ENCODE assay signal across 11 cellular contexts in the genomic region with DNA sequence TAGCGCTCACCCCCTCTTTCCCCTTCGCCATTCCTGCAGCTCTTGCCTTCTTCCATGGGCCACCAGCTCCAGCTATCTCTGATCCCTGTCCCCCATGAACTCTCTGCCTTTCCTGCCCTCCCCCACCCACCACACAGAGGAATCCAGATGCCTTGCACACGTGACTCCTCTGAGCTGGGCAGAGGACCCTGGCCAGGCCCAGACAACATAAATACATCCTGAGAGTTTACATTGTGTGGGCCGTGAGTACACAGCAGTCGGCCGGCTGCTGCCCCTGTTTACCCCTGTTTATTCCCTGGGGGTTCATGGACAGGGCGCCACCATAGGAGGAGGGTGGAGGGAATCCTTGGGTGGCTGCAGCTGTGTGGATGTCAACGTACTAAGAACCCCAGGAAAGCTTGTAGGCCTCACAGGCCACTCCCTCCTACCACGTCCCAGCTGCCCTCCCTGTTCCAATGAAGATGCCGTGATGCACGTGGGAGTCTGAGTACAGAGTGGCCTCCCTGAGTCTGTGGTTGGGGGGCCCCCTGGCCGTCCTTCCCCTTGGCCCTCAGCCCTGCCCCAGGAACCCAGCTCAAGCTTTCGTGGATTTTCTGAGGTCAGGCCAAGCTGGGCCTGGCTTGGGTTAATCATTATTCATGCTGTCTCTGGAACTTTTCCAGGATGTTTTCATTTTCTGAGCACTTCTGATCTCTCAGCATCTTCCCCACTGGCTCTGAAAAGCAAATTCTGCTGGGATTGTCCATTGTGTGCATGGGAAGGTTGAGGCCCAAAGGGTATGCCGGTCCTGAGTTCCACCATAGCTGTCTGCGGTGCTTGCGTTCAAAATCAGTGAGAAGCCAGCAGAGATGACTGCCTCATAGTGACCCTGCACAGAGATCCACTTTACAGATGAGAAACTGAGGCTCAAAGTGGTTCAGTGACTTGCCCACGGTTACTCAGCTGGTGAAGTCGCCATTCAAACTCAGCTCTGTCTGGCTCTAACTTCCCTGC.
DNase-seq lines count a peak whose midpoint lies in the region; ATAC-seq, FAIRE-seq and TF ChIP-seq lines count a peak whose summit lies in the region.
"Had no signal": no experiment of that assay in that cellular context is flagged by ENCODE, and none has a peak within 500 bp of the region (broad histone marks: within the 10 kb centered on the region; RNA-seq: fewer than 3 reads in every experiment).

No MANE protein-coding gene starts in this region.

- H3K4me3 Mint-ChIP-seq in chondrocyte (ENCODE audit: unreplicated experiment): no peak overlapping the region
- no peak overlapping the region for H3K4me3 Mint-ChIP-seq in activated CD8-positive, alpha-beta T cell treated with anti-CD3 and anti-CD28 coated beads for 36 hours

- H3K36me3 ChIP-seq in IMR-90 (ENCODE audit: control insufficient read depth, insufficient read depth, low read length): no peaks in the 10 kb centered on the region

- H3K4me3 ChIP-seq in AG10803 (ENCODE audit: low read length): no peak overlapping the region
- no peak overlapping the region for H3K4me3 ChIP-seq in IMR-90 (ENCODE audit: insufficient read depth, low read depth, low read length)

- TF ChIP-seq RAD21 in IMR-90 (IDR thresholded peaks at IDR 0.05; ENCODE audit: low read length): no peak

- H3K14ac ChIP-seq in IMR-90 (replicated peaks; ENCODE audit: low read depth, low read length): peak overlapping the region; percentile 84

- peak overlapping the region; percentile 69; the same call in 2 of the 3 replicates for H2BK15ac ChIP-seq in IMR-90 (ENCODE audit: low read depth, low read length)

- H2AK9ac ChIP-seq in IMR-90 (replicated peaks; ENCODE audit: low read depth, low read length, poor library complexity): peak overlapping the region; percentile 73

- 30% methylated on average over 4 of the region's 18 CpGs; no CpG with 5 or more reads in 1 of the 2 experiments for WGBS in IMR-90 (ENCODE audit: extremely low coverage in 2 of 2, insufficient read length in 1 of 2), 2 experiments

- H3K4me1 Mint-ChIP-seq in chondrocyte (ENCODE audit: low read depth): peaks cover 21% of the 10 kb centered on the region
- peaks cover 6% of the 10 kb centered on the region for H3K4me1 Mint-ChIP-seq in activated CD8-positive, alpha-beta T cell treated with anti-CD3 and anti-CD28 coated beads for 36 hours (ENCODE audit: low read depth)

- H3K23ac ChIP-seq in IMR-90 (ENCODE audit: low read depth, low read length): peak overlapping the region; percentile 73

- H3K27me3 Mint-ChIP-seq in chondrocyte (ENCODE audit: low read depth): no peaks in the 10 kb centered on the region
- no peaks in the 10 kb centered on the region for H3K27me3 Mint-ChIP-seq in activated CD8-positive, alpha-beta T cell treated with anti-CD3 and anti-CD28 coated beads for 36 hours

- H2BK20ac ChIP-seq in IMR-90 (ENCODE audit: low read depth, low read length): peak overlapping the region; percentile 88

- peak overlapping the region; percentile 66 for H3K27ac Mint-ChIP-seq in chondrocyte (ENCODE audit: unreplicated experiment)
- H3K27ac Mint-ChIP-seq in activated CD8-positive, alpha-beta T cell treated with anti-CD3 and anti-CD28 coated beads for 36 hours: no peak overlapping the region

- peak overlapping the region; percentile 77 for H2BK5ac ChIP-seq in IMR-90 (ENCODE audit: low read depth, low read length, poor library complexity, severe bottlenecking)

- BruUV-seq in IMR-90 (replicated peaks; lab: Mats Ljungman, UMichigan): no TSS peak

- FAIRE-seq in GM12891 (lab: Jason Lieb, UNC): no peak

- dilution Hi-C loops in IMR-90 (cut with HindIII; ENCODE audit: low sequenced_read_pairs, unreplicated experiment): no loop called here

- H2BK120ac ChIP-seq in IMR-90 (ENCODE audit: low read depth, low read length): peak overlapping the region; percentile 90

- peaks cover 21% of the 10 kb centered on the region for H3K4me1 ChIP-seq in IMR-90 (ENCODE audit: control insufficient read depth, insufficient read depth, low read length)

- H4K5ac ChIP-seq in IMR-90 (ENCODE audit: low read depth, low read length): peak overlapping the region; percentile 71

- no peaks in the 10 kb centered on the region for H3K79me1 ChIP-seq in IMR-90 (ENCODE audit: low read depth in 1 of 2, low read length in 2 of 2)

- H2AK5ac ChIP-seq in IMR-90 (ENCODE audit: low read depth, low read length): peak overlapping the region; percentile 95

- POLR2A ChIA-PET in IMR-90 (lab: Charles Lee; ENCODE audit: unreplicated experiment): no interaction called here
- POLR2A ChIA-PET in activated CD8-positive, alpha-beta T cell treated with anti-CD3 and anti-CD28 coated beads for 36 hours (lab: Charles Lee): interaction anchor here (0.9 kb wide), 1 partner anchor 38 kb away, joined by 3 read pairs; no protein-coding TSS in a partner anchor

- H3K9me3 ChIP-seq in IMR-90 (ENCODE audit: control insufficient read depth, insufficient read depth, low read length): no peaks in the 10 kb centered on the region

- peak; percentile 85 for ATAC-seq in IMR-90 (ENCODE audit: low read depth)
- no peak for ATAC-seq in HG03342 (IDR thresholded peaks at IDR 0.05; ENCODE audit: unreplicated experiment)
- no peak for ATAC-seq in GM19328 (IDR thresholded peaks at IDR 0.05; ENCODE audit: unreplicated experiment)
- ATAC-seq in activated CD8-positive, alpha-beta T cell treated with anti-CD3 and anti-CD28 coated beads for 36 hours: no peak

- H3K27ac ChIP-seq in IMR-90 (ENCODE audit: insufficient read depth, low read length): peak overlapping the region; percentile 72
- H3K27ac ChIP-seq: HL-60 had no signal

- H3K36me3 Mint-ChIP-seq in chondrocyte (ENCODE audit: low read depth): no peaks in the 10 kb centered on the region
- no peaks in the 10 kb centered on the region for H3K36me3 Mint-ChIP-seq in activated CD8-positive, alpha-beta T cell treated with anti-CD3 and anti-CD28 coated beads for 36 hours (ENCODE audit: low read depth)

- peaks cover 15% of the 10 kb centered on the region for H3K9me1 ChIP-seq in IMR-90 (ENCODE audit: insufficient read depth, low read length)

- peaks cover 9% of the 10 kb centered on the region for H3K27me3 ChIP-seq in IMR-90 (ENCODE audit: control insufficient read depth, insufficient read depth, low read length)

- H3K4me2 ChIP-seq in IMR-90 (ENCODE audit: low read depth, low read length): peak overlapping the region; percentile 19

- H4K20me1 ChIP-seq in IMR-90 (ENCODE audit: insufficient read depth, low read length): no peaks in the 10 kb centered on the region

- peak overlapping the region; percentile 78 to 90 for H4K8ac ChIP-seq in IMR-90 (ENCODE audit: low read depth in 2 of 2, low read length in 2 of 2)

- no peak for TF ChIP-seq CTCF in AG10803 (conservative IDR thresholded peaks at IDR 0.05; ENCODE audit: low read length)
- TF ChIP-seq CTCF in IMR-90 (conservative IDR thresholded peaks at IDR 0.05; ENCODE audit: low read depth, low read length): no peak
- no peak for TF ChIP-seq CTCF in chondrocyte (IDR thresholded peaks at IDR 0.05)
- TF ChIP-seq CTCF in activated CD8-positive, alpha-beta T cell treated with anti-CD3 and anti-CD28 coated beads for 36 hours (IDR thresholded peaks at IDR 0.05): no peak

- H3K4ac ChIP-seq in IMR-90 (ENCODE audit: low read depth, low read length): peak overlapping the region; percentile 89

- peak overlapping the region; percentile 31 for H3K9ac ChIP-seq in IMR-90 (ENCODE audit: low read depth, low read length)

- peaks cover 2% of the 10 kb centered on the region for H3K9me3 Mint-ChIP-seq in chondrocyte (ENCODE audit: low read depth)
- no peaks in the 10 kb centered on the region for H3K9me3 Mint-ChIP-seq in activated CD8-positive, alpha-beta T cell treated with anti-CD3 and anti-CD28 coated beads for 36 hours

- in situ Hi-C loops in IMR-90 (cut with MboI; ENCODE audit: low sequenced_read_pairs): no loop called here

- TF ChIP-seq POLR2A in IMR-90 (IDR thresholded peaks at IDR 0.05; ENCODE audit: low read depth, low read length): no peak
- no peak for TF ChIP-seq POLR2A in GM12891 (IDR thresholded peaks at IDR 0.05; ENCODE audit: low read depth, low read length)

- peak overlapping the region; percentile 16; the same call in 1 of the 2 replicates for H3K56ac ChIP-seq in IMR-90 (ENCODE audit: extremely low read depth, insufficient read depth, low read length)

- intact Hi-C loops in IMR-90 (cut with micrococcal nuclease): loop anchor here (2.0 to 5.0 kb wide), 3 partner anchors 18 to 199 kb away; no protein-coding TSS in a partner anchor
- intact Hi-C loops in activated CD8-positive, alpha-beta T cell treated with anti-CD3 and anti-CD28 coated beads for 36 hours (cut with micrococcal nuclease): no loop called here

- CTCF ChIA-PET in IMR-90 (lab: Yijun Ruan, JAX): interaction anchor here (0.9 to 2.1 kb wide), 7 partner anchors 13 to 221 kb away, joined by 3 to 10 read pairs (median 4); a partner anchor contains a TSS
- CTCF ChIA-PET in activated CD8-positive, alpha-beta T cell treated with anti-CD3 and anti-CD28 coated beads for 36 hours (lab: Charles Lee): interaction anchor here (0.9 to 1.5 kb wide), 2 partner anchors 39 to 216 kb away, joined by 3 to 5 read pairs; no protein-coding TSS in a partner anchor

- peak overlapping the region; percentile 89 for H2AFZ ChIP-seq in IMR-90 (replicated peaks; ENCODE audit: low read length, poor library complexity)

- DNase-seq in AG10803 (ENCODE audit: low read depth) (peak; percentile 45), IMR-90 (peak; percentile 89), chondrocyte (ENCODE audit: low spot score) (peak; percentile 56), mucosa of gallbladder (ENCODE audit: low spot score) (peak; percentile 62), GM12891 (ENCODE audit: insufficient read length, low spot score) (no peak)
- DNase-seq in activated CD8-positive, alpha-beta T cell treated with anti-CD3 and anti-CD28 coated beads for 36 hours: no peak
- DNase-seq: activated gamma-delta T cell treated with Interleukin-2 at 50 U/mL for 16 hours, hypothalamus had no signal

- H4K91ac ChIP-seq in IMR-90 (ENCODE audit: insufficient read depth, low read depth, low read length): peak overlapping the region; percentile 89

- H3K18ac ChIP-seq in IMR-90 (ENCODE audit: low read depth, low read length): peak overlapping the region; percentile 91

TF ChIP-seq in IMR-90, 13 proteins besides CTCF, POLR2A, EP300 and RAD21 (continues in another document):
- TF ChIP-seq RFX5 (IDR thresholded peaks at IDR 0.05; ENCODE audit: low read depth, low read length): no peak
- peak; percentile 55; the same call in 1 of the 2 replicates for TF ChIP-seq FOS (IDR thresholded peaks at IDR 0.05; ENCODE audit: low read depth, low read length)

TF ChIP-seq in GM12891, 5 proteins besides CTCF, POLR2A, EP300 and RAD21:
- no peak for TF ChIP-seq PAX5 (IDR thresholded peaks at IDR 0.05; ENCODE audit: insufficient read depth, low read length, severe bottlenecking)
- no peak for TF ChIP-seq POLR2AphosphoS5 (IDR thresholded peaks at IDR 0.05; ENCODE audit: low read depth, low read length)
- no peak for TF ChIP-seq TAF1 (IDR thresholded peaks at IDR 0.05; ENCODE audit: low read depth, low read length)
- TF ChIP-seq POU2F2 (IDR thresholded peaks at IDR 0.05; ENCODE audit: low read depth, low read length): no peak
- TF ChIP-seq SPI1 (IDR thresholded peaks at IDR 0.05; ENCODE audit: low read depth, low read length): no peak

Comparison
In these comparisons a context has a peak if more than half of its experiments do, and no peak if none do; other contexts are left out.
1. DNase-seq: peak in AG10803 (single experiment), IMR-90 (single experiment), chondrocyte (single experiment) and mucosa of gallbladder (single experiment); none in GM12891 (single experiment) and activated CD8-positive, alpha-beta T cell treated with anti-CD3 and anti-CD28 coated beads for 36 hours (single experiment).